Comparison of ENCODE assay signal across 33 cellular contexts in the genomic region with DNA sequence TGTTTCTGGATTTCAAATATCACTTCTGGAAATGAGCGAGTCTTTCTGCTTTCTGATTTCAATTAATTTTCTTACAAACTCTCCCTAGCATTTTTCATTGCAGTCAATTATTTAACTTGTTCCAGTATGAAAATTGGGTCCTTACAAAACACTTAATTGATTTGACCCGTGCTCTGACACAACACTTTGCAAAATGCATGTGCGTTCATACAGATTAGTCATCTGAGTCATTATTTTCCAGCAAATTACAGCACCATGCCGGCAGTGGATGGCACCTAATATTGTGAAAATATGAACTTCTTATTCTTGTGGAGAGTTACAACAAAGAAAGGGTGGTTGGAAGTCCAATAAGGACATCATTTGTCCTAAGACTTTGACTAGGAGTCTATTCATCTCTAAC.
"Had no signal": no experiment of that assay in that cellular context is flagged by ENCODE, and none has a peak within 500 bp of the region (broad histone marks: within the 10 kb centered on the region; RNA-seq: fewer than 3 reads in every experiment).

No MANE protein-coding gene starts in this region.

- H3K4me1 ChIP-seq: ascending aorta, breast epithelium had no signal

- H3K36me3 ChIP-seq: ascending aorta, breast epithelium, WERI-Rb-1 had no signal

- H3K36me3 Mint-ChIP-seq: activated naive CD4-positive, alpha-beta T cell treated with anti-CD3 and anti-CD28 coated beads, Interleukin-2, amount 50 U/mL, for 24 hours; activated naive CD8-positive, alpha-beta T cell treated with anti-CD3 and anti-CD28 coated beads, Interleukin-2, amount 10 ng/mL, durations not matched to agents 7 days and 5 days had no signal

- H3K27me3 ChIP-seq: ascending aorta, breast epithelium had no signal

- H3K27me3 Mint-ChIP-seq: activated CD8-positive, alpha-beta T cell treated with anti-CD3 and anti-CD28 coated beads for 36 hours; activated naive CD4-positive, alpha-beta T cell treated with anti-CD3 and anti-CD28 coated beads, Interleukin-2, amount 50 U/mL, for 24 hours; activated naive CD8-positive, alpha-beta T cell treated with anti-CD3 and anti-CD28 coated beads, Interleukin-2, amount 10 ng/mL, durations not matched to agents 7 days and 5 days; activated T-cell treated with anti-CD3 and anti-CD28 coated beads, Interleukin-2, amount 50 U/mL, for 24 hours had no signal

- H3K4me3 ChIP-seq: ascending aorta, breast epithelium, PC-9 had no signal

- H3K9me3 Mint-ChIP-seq: activated CD8-positive, alpha-beta T cell treated with anti-CD3 and anti-CD28 coated beads for 36 hours; activated naive CD4-positive, alpha-beta T cell treated with anti-CD3 and anti-CD28 coated beads, Interleukin-2, amount 50 U/mL, for 24 hours; activated naive CD8-positive, alpha-beta T cell treated with anti-CD3 and anti-CD28 coated beads, Interleukin-2, amount 10 ng/mL, durations not matched to agents 7 days and 5 days; activated T-cell treated with anti-CD3 and anti-CD28 coated beads, Interleukin-2, amount 50 U/mL, for 24 hours; activated T-helper 2 cell treated with anti-CD3 and anti-CD28 coated beads, Interferon-gamma antibody, Interleukin-2, Interleukin-4, amounts not matched to agents 10 μg/mL and 5 μg/mL and 100 μg/mL, durations not matched to agents 14 hours and 24 hours and 36 hours had no signal

- H2AFZ ChIP-seq: PC-9 had no signal

- DNase-seq: activated CD4-positive, alpha-beta T cell treated with anti-CD3 and anti-CD28 coated beads for 1 hour; activated CD4-positive, alpha-beta T cell treated with anti-CD3 and anti-CD28 coated beads for 48 hours; activated CD4-positive, CD25-positive, alpha-beta regulatory T cell; activated CD8-positive, alpha-beta T cell treated with anti-CD3 and anti-CD28 coated beads for 36 hours; activated gamma-delta T cell; activated naive CD4-positive, alpha-beta T cell treated with Interleukin-2 at 50 U/mL for 16 hours; activated naive CD8-positive, alpha-beta T cell treated with anti-CD3 and anti-CD28 coated beads, Interleukin-2, amount 10 ng/mL, durations not matched to agents 7 days and 5 days; activated T-cell treated with anti-CD3 and anti-CD28 coated beads, Interleukin-2, amount 50 U/mL, for 24 hours; amygdala; MM.1S; MV-4-11; NCI-H1092; NCI-H1436 treated with DMSO at 0.1 percent for 48 hours; NCI-H187; NCI-H2029 treated with DMSO at 0.1 percent for 48 hours; NCI-H2107; NCI-H2171; NCI-H510A treated with DMSO at 0.1 percent for 48 hours; NCI-H526 treated with DMSO at 0.1 percent for 48 hours; NCI-H82; SIG-M5; SW 1271; T-helper 1 cell; T-helper 2 cell; T-helper 9 cell; WERI-Rb-1 had no signal

- H3K27ac Mint-ChIP-seq: activated CD8-positive, alpha-beta T cell treated with anti-CD3 and anti-CD28 coated beads for 36 hours; activated naive CD4-positive, alpha-beta T cell treated with anti-CD3 and anti-CD28 coated beads, Interleukin-2, amount 50 U/mL, for 24 hours; activated naive CD8-positive, alpha-beta T cell treated with anti-CD3 and anti-CD28 coated beads, Interleukin-2, amount 10 ng/mL, durations not matched to agents 7 days and 5 days; activated T-cell treated with anti-CD3 and anti-CD28 coated beads, Interleukin-2, amount 50 U/mL, for 24 hours; activated T-helper 2 cell treated with anti-CD3 and anti-CD28 coated beads, Interferon-gamma antibody, Interleukin-2, Interleukin-4, amounts not matched to agents 10 μg/mL and 5 μg/mL and 100 μg/mL, durations not matched to agents 14 hours and 24 hours and 36 hours had no signal

- H3K27ac ChIP-seq: ascending aorta, breast epithelium, KMS-11, PC-9, RWPE1, WERI-Rb-1 had no signal

- H3K4me2 ChIP-seq: KMS-11, PC-9 had no signal

- H3K9ac ChIP-seq: KMS-11 had no signal

- H3K9me3 ChIP-seq: ascending aorta, breast epithelium had no signal

- H3K4me1 Mint-ChIP-seq: activated naive CD4-positive, alpha-beta T cell treated with anti-CD3 and anti-CD28 coated beads, Interleukin-2, amount 50 U/mL, for 24 hours; activated naive CD8-positive, alpha-beta T cell treated with anti-CD3 and anti-CD28 coated beads, Interleukin-2, amount 10 ng/mL, durations not matched to agents 7 days and 5 days had no signal

- H3K4me3 Mint-ChIP-seq: activated CD8-positive, alpha-beta T cell treated with anti-CD3 and anti-CD28 coated beads for 36 hours; activated naive CD4-positive, alpha-beta T cell treated with anti-CD3 and anti-CD28 coated beads, Interleukin-2, amount 50 U/mL, for 24 hours; activated naive CD8-positive, alpha-beta T cell treated with anti-CD3 and anti-CD28 coated beads, Interleukin-2, amount 10 ng/mL, durations not matched to agents 7 days and 5 days; activated T-cell treated with anti-CD3 and anti-CD28 coated beads, Interleukin-2, amount 50 U/mL, for 24 hours had no signal
